ENCODE assay signal across 8 cellular contexts in the genomic region with DNA sequence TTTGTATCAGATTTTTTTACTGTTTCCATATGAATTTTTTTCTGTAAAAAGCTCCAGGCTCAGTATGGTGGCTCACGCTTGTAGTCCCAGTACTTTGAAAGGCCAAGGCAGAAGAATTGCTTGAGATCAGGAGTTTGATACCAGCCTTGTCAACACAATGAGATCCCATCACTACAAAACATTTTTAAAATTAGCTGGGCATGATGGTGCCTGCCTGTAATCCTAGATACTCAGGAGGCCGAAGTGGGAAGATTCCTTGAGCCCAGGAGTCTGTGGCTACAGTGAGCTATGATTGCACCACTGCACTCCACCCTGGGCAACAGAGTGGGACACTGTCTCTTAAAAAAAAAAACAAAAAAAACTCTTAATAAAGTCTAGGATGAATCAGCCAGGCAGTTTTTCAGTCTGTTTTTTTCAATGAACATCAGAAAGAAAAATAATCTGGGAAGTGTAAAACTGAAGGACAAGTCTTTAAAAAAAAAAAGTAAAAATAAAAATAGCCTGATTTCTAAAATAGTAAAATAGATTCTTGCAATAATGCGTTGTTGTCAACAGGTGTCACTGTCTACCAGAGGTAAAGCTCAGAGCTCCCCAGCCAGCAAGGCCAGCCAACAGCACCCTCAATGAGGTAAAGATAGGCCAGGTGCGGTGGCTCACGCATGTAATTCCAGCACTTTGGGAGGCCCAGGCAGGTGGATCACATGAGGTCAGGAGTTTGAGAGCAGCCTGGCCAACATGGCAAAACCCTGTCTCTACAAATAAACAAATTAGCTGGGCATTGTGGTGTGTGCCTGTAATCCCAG. TPM values are rescaled to one million over a fixed set of nuclear protein-coding genes. Genes with fewer than 3 reads are reported as not detected.
DNase-seq lines count a peak whose midpoint lies in the region; ATAC-seq, FAIRE-seq and TF ChIP-seq lines count a peak whose summit lies in the region.

No MANE protein-coding gene starts in this region.

- peak; percentile 72 for ATAC-seq in GM21723 (IDR thresholded peaks at IDR 0.05; ENCODE audit: unreplicated experiment)
- ATAC-seq in activated CD4-positive, alpha-beta T cell treated with anti-CD3 and anti-CD28 coated beads for 36 hours: peak; percentile 78
- peak; percentile 75 for ATAC-seq in lung (ENCODE audit: insufficient read depth, low FRiP score)

- CTCF ChIA-PET in CD4-positive, alpha-beta memory T cell (lab: Charles Lee; ENCODE audit: partially characterized antibody): interaction anchor here (0.6 to 4.6 kb wide), 33 partner anchors 10 to 1762 kb away, joined by 3 to 22 read pairs (median 4); no protein-coding TSS in a partner anchor
- CTCF ChIA-PET in activated CD4-positive, alpha-beta T cell treated with anti-CD3 and anti-CD28 coated beads for 36 hours (lab: Charles Lee): interaction anchor here (0.5 to 4.0 kb wide), 32 partner anchors 8 to 973 kb away, joined by 3 to 44 read pairs (median 4); partner anchors contain the start of genes ATG5 and CRYBG1

- DNase-seq in CD4-positive, alpha-beta memory T cell: peak; percentile 56 to 65 (median 59)
- peak; percentile 67 for DNase-seq in NCI-H2171 treated with DMSO at 0.1 percent for 48 hours (lab: John Stamatoyannopoulos, UW)
- DNase-seq in activated CD4-positive, alpha-beta T cell treated with anti-CD3 and anti-CD28 coated beads for 36 hours: peak; percentile 71
- peak; percentile 47 to 51 for DNase-seq in dermis microvascular lymphatic vessel endothelial cell (ENCODE audit: low read depth in 2 of 2)
- peak; percentile 52 for DNase-seq in lung (ENCODE audit: low spot score)
- peak; percentile 55 for DNase-seq in stomach
- DNase-seq in GM12891 (ENCODE audit: insufficient read length, low spot score): no peak

- POLR2A ChIA-PET in CD4-positive, alpha-beta memory T cell (lab: Charles Lee; ENCODE audit: partially characterized antibody): interaction anchor here (0.7 to 1.7 kb wide), 2 partner anchors 9 to 37 kb away, joined by 3 to 11 read pairs; partner anchors contain the start of gene ATG5
- POLR2A ChIA-PET in activated CD4-positive, alpha-beta T cell treated with anti-CD3 and anti-CD28 coated beads for 36 hours (lab: Charles Lee): interaction anchor here (0.6 kb wide), 1 partner anchor 620 kb away, joined by 4 read pairs; no protein-coding TSS in a partner anchor

- TF ChIP-seq CTCF in lung (IDR thresholded peaks at IDR 0.05; ENCODE audit: control extremely low read depth, extremely low read depth) (peak; percentile 54), stomach (IDR thresholded peaks at IDR 0.05) (peak in 5 of 7 experiments; percentile 39 to 73 (median 47))

- H3K9me3 Mint-ChIP-seq in CD4-positive, alpha-beta memory T cell: no peaks in the 10 kb centered on the region
- H3K9me3 Mint-ChIP-seq in activated CD4-positive, alpha-beta T cell treated with anti-CD3 and anti-CD28 coated beads for 36 hours (ENCODE audit: low read depth): no peaks in the 10 kb centered on the region

- no peak overlapping the region for H3K4me3 Mint-ChIP-seq in CD4-positive, alpha-beta memory T cell
- no peak overlapping the region for H3K4me3 Mint-ChIP-seq in activated CD4-positive, alpha-beta T cell treated with anti-CD3 and anti-CD28 coated beads for 36 hours

- H3K9me3 ChIP-seq in CD4-positive, alpha-beta memory T cell (ENCODE audit: control insufficient read depth in 1 of 2, low read length in 2 of 2): no peaks in the 10 kb centered on the region
- H3K9me3 ChIP-seq in lung (ENCODE audit: control insufficient read depth in 2 of 2, insufficient read depth in 1 of 2, low read length in 1 of 2): no peaks in the 10 kb centered on the region
- no peaks in the 10 kb centered on the region for H3K9me3 ChIP-seq in stomach

- no peak overlapping the region for H3K27ac ChIP-seq in CD4-positive, alpha-beta memory T cell (ENCODE audit: low read depth, low read length)
- no peak overlapping the region for H3K27ac ChIP-seq in lung (ENCODE audit: low read depth in 1 of 2, low read length in 1 of 2)
- H3K27ac ChIP-seq in stomach: no peak overlapping the region

- no peak overlapping the region for H3K4me3 ChIP-seq in CD4-positive, alpha-beta memory T cell (ENCODE audit: low read length in 2 of 2)
- no peak overlapping the region for H3K4me3 ChIP-seq in lung
- H3K4me3 ChIP-seq in stomach: no peak overlapping the region

- no peaks in the 10 kb centered on the region for H3K27me3 ChIP-seq in CD4-positive, alpha-beta memory T cell (ENCODE audit: insufficient read depth, low read length)
- no peaks in the 10 kb centered on the region for H3K27me3 ChIP-seq in lung (ENCODE audit: control insufficient read depth, insufficient read depth)
- peaks cover 0 to 13% (median 1%) of the 10 kb centered on the region in 3 donors for H3K27me3 ChIP-seq in stomach

- intact Hi-C loops in CD4-positive, alpha-beta memory T cell (cut with micrococcal nuclease): loop anchor here (1.0 kb wide), 2 partner anchors 110 to 644 kb away; no protein-coding TSS in a partner anchor
- intact Hi-C loops in activated CD4-positive, alpha-beta T cell treated with anti-CD3 and anti-CD28 coated beads for 36 hours (cut with DNase I, micrococcal nuclease): loop anchor here (1.0 to 5.0 kb wide), 5 partner anchors 110 to 662 kb away; no protein-coding TSS in a partner anchor
- intact Hi-C loops in stomach (cut with DNase I; ENCODE audit: low total_unique reads): loop anchor here (10.0 kb wide), 1 partner anchor 240 kb away; no protein-coding TSS in a partner anchor

- H3K4me1 Mint-ChIP-seq in CD4-positive, alpha-beta memory T cell: peaks cover 0 to 6% (median 3%) of the 10 kb centered on the region in 4 donors
- H3K4me1 Mint-ChIP-seq in activated CD4-positive, alpha-beta T cell treated with anti-CD3 and anti-CD28 coated beads for 36 hours: peaks cover 5% of the 10 kb centered on the region

- H3K36me3 ChIP-seq in CD4-positive, alpha-beta memory T cell (ENCODE audit: insufficient read depth, low read length): no peaks in the 10 kb centered on the region
- H3K36me3 ChIP-seq in lung (ENCODE audit: control insufficient read depth in 2 of 2, insufficient read depth in 2 of 2, low read length in 2 of 2): no peaks in the 10 kb centered on the region
- H3K36me3 ChIP-seq in stomach: no peaks in the 10 kb centered on the region

- no peak for TF ChIP-seq POLR2A in stomach (IDR thresholded peaks at IDR 0.05)
- no peak for TF ChIP-seq POLR2A in GM12891 (IDR thresholded peaks at IDR 0.05; ENCODE audit: low read depth, low read length)

- H3K4me1 ChIP-seq in CD4-positive, alpha-beta memory T cell (ENCODE audit: insufficient read depth, low read length): peaks cover 5% of the 10 kb centered on the region
- H3K4me1 ChIP-seq in lung (ENCODE audit: control insufficient read depth in 2 of 2, insufficient read depth in 2 of 2, low read length in 2 of 2) (no peaks in the 10 kb centered on the region), stomach (peaks cover 0 to 8% (median 0%) of the 10 kb centered on the region in 4 donors)

- peak overlapping the region in 1 of 7 donors; percentile 65 for H3K27ac Mint-ChIP-seq in CD4-positive, alpha-beta memory T cell
- no peak overlapping the region for H3K27ac Mint-ChIP-seq in activated CD4-positive, alpha-beta T cell treated with anti-CD3 and anti-CD28 coated beads for 36 hours

- no peaks in the 10 kb centered on the region for H3K36me3 Mint-ChIP-seq in CD4-positive, alpha-beta memory T cell
- H3K36me3 Mint-ChIP-seq in activated CD4-positive, alpha-beta T cell treated with anti-CD3 and anti-CD28 coated beads for 36 hours (ENCODE audit: low read depth): no peaks in the 10 kb centered on the region

- no peak for TF ChIP-seq EP300 in stomach (IDR thresholded peaks at IDR 0.05)

- H3K27me3 Mint-ChIP-seq in CD4-positive, alpha-beta memory T cell: peaks cover 20 to 32% of the 10 kb centered on the region in 2 donors
- H3K27me3 Mint-ChIP-seq in activated CD4-positive, alpha-beta T cell treated with anti-CD3 and anti-CD28 coated beads for 36 hours: peaks cover 23% of the 10 kb centered on the region

- 25 to 38% methylated on average over 5 of the region's 5 CpGs for WGBS in lung, 2 donors
- 21 to 26% (median 23%) methylated on average over 5 of the region's 5 CpGs for WGBS in stomach, 5 donors

- no peak for FAIRE-seq in GM12891 (lab: Jason Lieb, UNC)

TF ChIP-seq in GM12891, 5 proteins besides CTCF, POLR2A, EP300 and RAD21:
- TF ChIP-seq PAX5 (IDR thresholded peaks at IDR 0.05; ENCODE audit: insufficient read depth, low read length, severe bottlenecking) (no peak), SPI1 (IDR thresholded peaks at IDR 0.05; ENCODE audit: low read depth, low read length) (no peak), POLR2AphosphoS5 (IDR thresholded peaks at IDR 0.05; ENCODE audit: low read depth, low read length) (no peak), POU2F2 (IDR thresholded peaks at IDR 0.05; ENCODE audit: low read depth, low read length) (no peak), TAF1 (IDR thresholded peaks at IDR 0.05; ENCODE audit: low read depth, low read length) (no peak)

RNA-seq across cellular contexts. Expression of gene ATG5, which starts 9.3 kb away (rescaled TPM):
- 10 to 100 TPM; 26.8 to 30.2 TPM for total RNA-seq in CD4-positive, alpha-beta memory T cell
- polyA plus RNA-seq in CD4-positive, alpha-beta memory T cell: 10 to 100 TPM; 40.1 to 49.7 TPM
- 10 to 100 TPM; 27.2 to 31.6 TPM for total RNA-seq in activated CD4-positive, alpha-beta T cell treated with anti-CD3 and anti-CD28 coated beads for 36 hours
- total RNA-seq in dermis microvascular lymphatic vessel endothelial cell (44.9 and 49.9 TPM in 2 replicates), lung (10 to 100 TPM; 26.3 to 54.2 TPM), stomach (10 to 100 TPM; 21.6 to 89.4 (median 34.4) TPM)
- polyA plus RNA-seq in lung (10 to 100 TPM; 15.0 to 18.3 TPM), stomach (10 to 100 TPM; 12.8 to 28.7 (median 18.1) TPM)
- 10.9 TPM for polyA plus RNA-seq in GM12891 (2012; ENCODE audit: low read depth, missing spikeins)

RNA-seq across cellular contexts. Expression of gene CRYBG1, which starts 25.7 kb away (rescaled TPM):
- total RNA-seq in CD4-positive, alpha-beta memory T cell: 10 to 100 TPM; 45.4 to 47.1 TPM
- polyA plus RNA-seq in CD4-positive, alpha-beta memory T cell: 10 to 100 TPM; 20.5 to 31.7 TPM
- total RNA-seq in activated CD4-positive, alpha-beta T cell treated with anti-CD3 and anti-CD28 coated beads for 36 hours: 10 to 100 TPM; 26.2 to 26.6 TPM
- 4.2 and 7.6 TPM in 2 replicates for total RNA-seq in dermis microvascular lymphatic vessel endothelial cell
- 10 to 100 TPM; 12.1 to 28.0 TPM for total RNA-seq in lung
- 10 to 100 TPM in 1 of 2 donors, 1 to 10 TPM in 1; 5.7 to 13.2 TPM for polyA plus RNA-seq in lung
- 10 to 100 TPM in 3 of 5 donors, 1 to 10 TPM in 1, under 1 TPM in 1; 0.45 to 47.2 (median 15.5) TPM for total RNA-seq in stomach
- polyA plus RNA-seq in stomach: 10 to 100 TPM in 1 of 3 donors, 1 to 10 TPM in 2; 1.7 to 13.4 (median 4.1) TPM
- 13.7 TPM for polyA plus RNA-seq in GM12891 (2012; ENCODE audit: low read depth, missing spikeins)
